16 cellular contexts compared by ENCODE assay signal in genomic region chr5:100646011-100646410, GRCh38.
A peak's percentile ranks its signal among the peaks of the same experiment; 100 is the strongest.
DNase-seq lines count a peak whose midpoint lies in the region; FAIRE-seq and TF ChIP-seq lines count a peak whose summit lies in the region.
"Had no signal": no experiment of that assay in that cellular context is flagged by ENCODE, and none has a peak within 500 bp of the region (broad histone marks: within the 10 kb centered on the region; RNA-seq: fewer than 3 reads in every experiment).

No MANE protein-coding gene starts in this region.

- H3K4me3 ChIP-seq in CD8-positive, alpha-beta memory T cell (ENCODE audit: low read length), result no peak overlapping the region
- H3K4me3 ChIP-seq in parathyroid adenoma (ENCODE audit: low read depth, low read length), result no peak overlapping the region
- H3K4me3 ChIP-seq: BLaER1, GM12878, HAP-1 had no signal

- H2AFZ ChIP-seq in parathyroid adenoma, result peak overlapping the region; percentile 2

- H3K4me3 Mint-ChIP-seq in CD8-positive, alpha-beta memory T cell, result no peak overlapping the region
- H3K4me3 Mint-ChIP-seq in glutamatergic neuron (ENCODE audit: unreplicated experiment), result no peak overlapping the region
- H3K4me3 Mint-ChIP-seq: CD14-positive monocyte had no signal

- H3K4me1 Mint-ChIP-seq in CD8-positive, alpha-beta memory T cell, result peaks cover 0 to 10% (median 10%) of the 10 kb centered on the region in 3 donors
- H3K4me1 Mint-ChIP-seq in glutamatergic neuron (ENCODE audit: low read depth, unreplicated experiment), result no peaks in the 10 kb centered on the region

- no peak for DNase-seq in CD8-positive, alpha-beta memory T cell
- DNase-seq in NCI-H69 (lab: John Stamatoyannopoulos, UW) (peak; percentile 15), left kidney (ENCODE audit: low read depth, low spot score) (peak; percentile 29), RCC 7860 (ENCODE audit: low spot score) (no peak), glutamatergic neuron (no peak)
- no peak for DNase-seq in activated naive CD4-positive, alpha-beta T cell (lab: John Stamatoyannopoulos, UW)
- DNase-seq: 8988T; Calu3; CD4-positive, alpha-beta memory T cell; DMS79 treated with DMSO at 0.1 percent for 48 hours; EL had no signal

- POLR2A ChIA-PET in CD8-positive, alpha-beta memory T cell (lab: Charles Lee), result no interaction called here

- no peak overlapping the region for H3K9ac ChIP-seq in parathyroid adenoma
- H3K9ac ChIP-seq: BLaER1 had no signal

- no peak overlapping the region for H3K4me2 ChIP-seq in parathyroid adenoma (ENCODE audit: low read length)
- H3K4me2 ChIP-seq: BLaER1 had no signal

- peaks cover 1 to 16% of the 10 kb centered on the region in 2 donors for H3K27me3 Mint-ChIP-seq in CD8-positive, alpha-beta memory T cell
- H3K27me3 Mint-ChIP-seq in glutamatergic neuron (ENCODE audit: unreplicated experiment), result no peaks in the 10 kb centered on the region

- no peaks in the 10 kb centered on the region for H3K9me3 ChIP-seq in CD8-positive, alpha-beta memory T cell (ENCODE audit: low read length)
- no peaks in the 10 kb centered on the region for H3K9me3 ChIP-seq in parathyroid adenoma (ENCODE audit: control insufficient read depth, low read length)
- H3K9me3 ChIP-seq: BLaER1, HAP-1 had no signal

- TF ChIP-seq CTCF in parathyroid adenoma (IDR thresholded peaks at IDR 0.05) (no peak), glutamatergic neuron (IDR thresholded peaks at IDR 0.05; ENCODE audit: partially characterized antibody, unreplicated experiment) (no peak)

- no peaks in the 10 kb centered on the region for H3K27me3 ChIP-seq in CD8-positive, alpha-beta memory T cell (ENCODE audit: insufficient read depth, low read length, poor library complexity, severe bottlenecking)
- H3K27me3 ChIP-seq in parathyroid adenoma (ENCODE audit: control insufficient read depth, insufficient read depth, low read length), result no peaks in the 10 kb centered on the region
- H3K27me3 ChIP-seq: BLaER1 had no signal

- CTCF ChIA-PET in CD8-positive, alpha-beta memory T cell (lab: Charles Lee), result no interaction called here

- H3K4me1 ChIP-seq in CD8-positive, alpha-beta memory T cell (ENCODE audit: insufficient read depth, low read length), result no peaks in the 10 kb centered on the region
- no peaks in the 10 kb centered on the region for H3K4me1 ChIP-seq in parathyroid adenoma
- H3K4me1 ChIP-seq: BLaER1 had no signal

- FAIRE-seq in RCC 7860 (lab: Jason Lieb, UNC), result no peak
- FAIRE-seq: GM12878 had no signal

- no peaks in the 10 kb centered on the region for H3K9me3 Mint-ChIP-seq in CD8-positive, alpha-beta memory T cell
- H3K9me3 Mint-ChIP-seq in glutamatergic neuron (ENCODE audit: unreplicated experiment), result no peaks in the 10 kb centered on the region
- H3K9me3 Mint-ChIP-seq: CD4-positive, alpha-beta memory T cell had no signal

- H3K36me3 Mint-ChIP-seq in CD8-positive, alpha-beta memory T cell, result peaks cover 0 to 5% (median 0%) of the 10 kb centered on the region in 3 donors
- no peaks in the 10 kb centered on the region for H3K36me3 Mint-ChIP-seq in glutamatergic neuron (ENCODE audit: unreplicated experiment)
- H3K36me3 Mint-ChIP-seq: CD14-positive monocyte; CD4-positive, alpha-beta memory T cell had no signal

- peak overlapping the region; percentile 55 for H3K27ac ChIP-seq in CD8-positive, alpha-beta memory T cell (ENCODE audit: low read depth, low read length)
- H3K27ac ChIP-seq in parathyroid adenoma, result no peak overlapping the region
- H3K27ac ChIP-seq: BLaER1 had no signal

- H3K27ac Mint-ChIP-seq in CD8-positive, alpha-beta memory T cell, result no peak overlapping the region
- no peak overlapping the region for H3K27ac Mint-ChIP-seq in glutamatergic neuron (ENCODE audit: unreplicated experiment)

- H3K36me3 ChIP-seq in CD8-positive, alpha-beta memory T cell (ENCODE audit: insufficient read depth, low read length), result no peaks in the 10 kb centered on the region
- no peaks in the 10 kb centered on the region for H3K36me3 ChIP-seq in parathyroid adenoma (ENCODE audit: control insufficient read depth, insufficient read depth, low read length)
- H3K36me3 ChIP-seq: BLaER1, HAP-1 had no signal

- no peaks in the 10 kb centered on the region for H3K79me2 ChIP-seq in parathyroid adenoma

Comparison
In these comparisons a context has a peak if more than half of its experiments do, and no peak if none do; other contexts are left out.
1. DNase-seq: peak in NCI-H69 (single experiment) and left kidney (single experiment); none in CD8-positive, alpha-beta memory T cell (0 of 5), RCC 7860 (single experiment), activated naive CD4-positive, alpha-beta T cell (0 of 4) and glutamatergic neuron (single experiment).